ENCODE assay signal across 8 cellular contexts in genomic region chr6:135535989-135536414, GRCh38. TPM values are rescaled to one million over a fixed set of nuclear protein-coding genes. Genes with fewer than 3 reads are reported as not detected.
DNase-seq lines count a peak whose midpoint lies in the region; ATAC-seq, FAIRE-seq and TF ChIP-seq lines count a peak whose summit lies in the region.

No MANE protein-coding gene starts in this region.

- peak; percentile 65 for FAIRE-seq in TTC549 (lab: Jason Lieb, UNC)

- no peak for ATAC-seq in GM21390 (IDR thresholded peaks at IDR 0.05; ENCODE audit: unreplicated experiment)
- no peak for ATAC-seq in HG02610 (IDR thresholded peaks at IDR 0.05; ENCODE audit: unreplicated experiment)

- TF ChIP-seq CTCF in AG10803 (conservative IDR thresholded peaks at IDR 0.05; ENCODE audit: low read length) (peak; percentile 73), foreskin fibroblast (IDR thresholded peaks at IDR 0.05; ENCODE audit: low read depth, low read length) (peak; percentile 60)

- H3K4me3 ChIP-seq in AG10803 (ENCODE audit: low read length) (no peak overlapping the region), foreskin fibroblast (ENCODE audit: low read depth in 1 of 2, low read length in 2 of 2) (no peak overlapping the region)

- DNase-seq in AG10803 (ENCODE audit: low read depth) (peak; percentile 93), GM04503 (ENCODE audit: low read depth) (peak; percentile 58), NCI-H1105 (lab: John Stamatoyannopoulos, UW) (peak; percentile 15), foreskin fibroblast (peak; percentile 83 to 92), pulmonary artery endothelial cell (ENCODE audit: low read depth, low spot score) (peak; percentile 19)

RNA-seq across cellular contexts. Expression of gene AHI1, which starts 38.5 kb away (rescaled TPM):
- total RNA-seq in pulmonary artery endothelial cell = 9.9 and 13.5 TPM in 2 replicates

Comparison
In these comparisons a context has a peak if more than half of its experiments do, and no peak if none do; other contexts are left out.
1. DNase-seq: peak in every context shown above with its lines; median percentile 93 in AG10803; 88 in foreskin fibroblast; 58 in GM04503; 19 in pulmonary artery endothelial cell; 15 in NCI-H1105.